26 cellular contexts compared by ENCODE assay signal in genomic region chr2:18067980-18068379, GRCh38.
DNase-seq lines count a peak whose midpoint lies in the region; TF ChIP-seq lines count a peak whose summit lies in the region.
"Had no signal": no experiment of that assay in that cellular context is flagged by ENCODE, and none has a peak within 500 bp of the region (broad histone marks: within the 10 kb centered on the region; RNA-seq: fewer than 3 reads in every experiment).

No MANE protein-coding gene starts in this region.

- no peak overlapping the region for H3K27ac Mint-ChIP-seq in nephron progenitor cell
- H3K27ac Mint-ChIP-seq: activated CD8-positive, alpha-beta T cell treated with anti-CD3 and anti-CD28 coated beads, Interleukin-2, amount 10 ng/mL, durations not matched to agents 7 days and 5 days; activated naive CD8-positive, alpha-beta T cell treated with anti-CD3 and anti-CD28 coated beads for 36 hours; CD4-positive, CD25-positive, alpha-beta regulatory T cell; dendritic cell treated with granulocyte-macrophage colony-stimulating factor and Interleukin-4, amounts not matched to agents 40 ng/mL and 50 ng/mL, for 4 days; mesothelial cell of epicardium; naive thymus-derived CD8-positive, alpha-beta T cell had no signal

- DNase-seq in H7, result peak; percentile 36
- DNase-seq in SK-N-DZ (ENCODE audit: low spot score), result peak; percentile 10
- peak; percentile 45 for DNase-seq in left ventricle myocardium inferior
- DNase-seq in nephron progenitor cell, result peak; percentile 5
- DNase-seq in UCSD-AML1 (lab: John Stamatoyannopoulos, UW; ENCODE audit: unreplicated experiment), result no peak
- DNase-seq in GM03348 (ENCODE audit: low spot score), result no peak
- DNase-seq in KBM-7, result no peak
- DNase-seq: activated CD8-positive, alpha-beta T cell treated with anti-CD3 and anti-CD28 coated beads, Interleukin-2, amount 10 ng/mL, durations not matched to agents 7 days and 5 days; activated effector memory CD4-positive, alpha-beta T cell treated with Interleukin-2 at 50 U/mL for 16 hours; activated naive CD8-positive, alpha-beta T cell treated with anti-CD3 and anti-CD28 coated beads for 36 hours; activated T-cell treated with anti-CD3 and anti-CD28 coated beads for 4 hours; CD4-positive, CD25-positive, alpha-beta regulatory T cell; central memory CD4-positive, alpha-beta T cell; EL; naive thymus-derived CD8-positive, alpha-beta T cell; NCI-H146; SHP77; stimulated activated CD8-positive, alpha-beta memory T cell treated with anti-CD3 and anti-CD28 coated beads, Interleukin-4, amount 100 ng/mL, for 48 hours; stomach; T-helper 1 cell; tibial artery had no signal

- H3K9me3 Mint-ChIP-seq in nephron progenitor cell, result no peaks in the 10 kb centered on the region
- H3K9me3 Mint-ChIP-seq: activated naive CD8-positive, alpha-beta T cell treated with anti-CD3 and anti-CD28 coated beads for 36 hours; dendritic cell treated with granulocyte-macrophage colony-stimulating factor and Interleukin-4, amounts not matched to agents 40 ng/mL and 50 ng/mL, for 4 days; mesothelial cell of epicardium had no signal

- in situ Hi-C loops in KBM-7 (cut with MboI; ENCODE audit: low pct_unique_long_range_greater_than_20kb, low sequenced_read_pairs), result no loop called here

- H3K36me3 ChIP-seq in H7 (replicated peaks; ENCODE audit: control insufficient read depth, insufficient read depth, low read length), result no peaks in the 10 kb centered on the region
- H3K36me3 ChIP-seq in left ventricle myocardium inferior, result no peaks in the 10 kb centered on the region
- H3K36me3 ChIP-seq: ascending aorta, stomach, tibial artery had no signal

- no peaks in the 10 kb centered on the region for H3K27me3 ChIP-seq in H7 (ENCODE audit: control insufficient read depth, insufficient read depth, low read length)
- H3K27me3 ChIP-seq in left ventricle myocardium inferior (ENCODE audit: low read depth), result peaks cover 8% of the 10 kb centered on the region
- H3K27me3 ChIP-seq: ascending aorta, stomach, tibial artery had no signal

- H3K36me3 Mint-ChIP-seq in nephron progenitor cell (ENCODE audit: low read depth), result no peaks in the 10 kb centered on the region
- H3K36me3 Mint-ChIP-seq: activated naive CD8-positive, alpha-beta T cell treated with anti-CD3 and anti-CD28 coated beads for 36 hours; CD4-positive, CD25-positive, alpha-beta regulatory T cell; mesothelial cell of epicardium; naive thymus-derived CD8-positive, alpha-beta T cell had no signal

- H3K4me1 Mint-ChIP-seq in nephron progenitor cell, result peaks cover 20% of the 10 kb centered on the region
- H3K4me1 Mint-ChIP-seq: activated naive CD8-positive, alpha-beta T cell treated with anti-CD3 and anti-CD28 coated beads for 36 hours; CD4-positive, CD25-positive, alpha-beta regulatory T cell; naive thymus-derived CD8-positive, alpha-beta T cell had no signal

- H3K4me3 Mint-ChIP-seq in nephron progenitor cell, result no peak overlapping the region
- H3K4me3 Mint-ChIP-seq: activated CD8-positive, alpha-beta T cell treated with anti-CD3 and anti-CD28 coated beads, Interleukin-2, amount 10 ng/mL, durations not matched to agents 7 days and 5 days; activated naive CD8-positive, alpha-beta T cell treated with anti-CD3 and anti-CD28 coated beads for 36 hours; CD4-positive, CD25-positive, alpha-beta regulatory T cell; dendritic cell treated with granulocyte-macrophage colony-stimulating factor and Interleukin-4, amounts not matched to agents 40 ng/mL and 50 ng/mL, for 4 days; mesothelial cell of epicardium; naive thymus-derived CD8-positive, alpha-beta T cell had no signal

- no peak overlapping the region for H3K4me3 ChIP-seq in H7 (ENCODE audit: insufficient read depth, low read depth, low read length)
- peak overlapping the region; percentile 29 for H3K4me3 ChIP-seq in left ventricle myocardium inferior
- H3K4me3 ChIP-seq: stomach, tibial artery had no signal

- peaks cover 13% of the 10 kb centered on the region for H3K27me3 Mint-ChIP-seq in nephron progenitor cell (ENCODE audit: low read depth, poor library complexity)
- H3K27me3 Mint-ChIP-seq: CD4-positive, CD25-positive, alpha-beta regulatory T cell had no signal

- TF ChIP-seq CTCF in left ventricle myocardium inferior (IDR thresholded peaks at IDR 0.05; ENCODE audit: borderline replicate concordance) (no peak), nephron progenitor cell (IDR thresholded peaks at IDR 0.05) (no peak)

- intact Hi-C loops in left ventricle myocardium inferior (cut with micrococcal nuclease), result no loop called here

- H3K9me3 ChIP-seq in left ventricle myocardium inferior (replicated peaks), result no peaks in the 10 kb centered on the region
- H3K9me3 ChIP-seq: ascending aorta, stomach, tibial artery had no signal

- peaks cover 26% of the 10 kb centered on the region for H3K4me1 ChIP-seq in left ventricle myocardium inferior
- H3K4me1 ChIP-seq: parathyroid adenoma had no signal

- H3K27ac ChIP-seq in left ventricle myocardium inferior (replicated peaks), result peak overlapping the region; percentile 77
- H3K27ac ChIP-seq: ascending aorta, KMS-11, parathyroid adenoma, stomach, tibial artery had no signal

Comparison
In these comparisons a context has a peak if more than half of its experiments do, and no peak if none do; other contexts are left out.
1. DNase-seq: peak in H7 (single experiment), SK-N-DZ (single experiment), left ventricle myocardium inferior (single experiment) and nephron progenitor cell (single experiment); none in UCSD-AML1 (single experiment), GM03348 (single experiment) and KBM-7 (single experiment).